ENCODE assay signal across 19 cellular contexts in the genomic region with DNA sequence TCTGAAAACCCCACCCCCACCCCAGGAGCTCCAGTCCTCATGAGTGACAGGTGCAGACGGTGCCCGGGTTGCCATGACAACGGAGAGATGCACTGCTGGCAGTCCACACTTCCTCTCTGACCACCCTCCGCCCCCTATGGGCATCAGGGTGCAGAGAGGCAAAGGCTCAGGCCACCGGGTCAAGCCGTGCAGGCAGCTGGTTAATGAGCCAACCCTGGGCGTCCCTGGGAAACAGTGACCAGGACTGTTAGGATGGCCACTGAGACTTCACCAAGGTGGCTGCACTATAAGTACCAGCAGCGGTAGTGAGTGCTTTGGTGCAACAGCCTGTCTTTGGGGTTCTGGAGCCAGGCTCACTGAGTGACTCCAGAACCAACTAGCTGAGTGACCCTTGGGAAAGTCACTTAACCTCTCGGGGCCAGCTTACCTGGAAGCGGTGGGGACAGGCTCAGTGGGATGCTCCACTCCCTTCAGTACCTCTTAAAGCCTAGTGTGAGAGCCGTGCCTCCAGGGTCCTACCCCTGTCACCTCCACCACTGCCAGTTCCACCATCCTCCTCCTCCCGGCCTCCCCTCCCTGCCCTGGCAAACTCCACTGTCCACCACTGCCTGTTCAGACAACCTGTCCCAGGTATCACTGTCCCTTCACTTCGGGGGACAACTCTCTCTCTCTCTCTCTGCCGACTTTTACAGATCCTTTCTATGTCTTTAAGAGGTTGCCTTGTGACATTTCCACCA.
A peak's percentile ranks its signal among the peaks of the same experiment; 100 is the strongest.
DNase-seq lines count a peak whose midpoint lies in the region; ATAC-seq, FAIRE-seq and TF ChIP-seq lines count a peak whose summit lies in the region.
"Had no signal": no experiment of that assay in that cellular context is flagged by ENCODE, and none has a peak within 500 bp of the region (broad histone marks: within the 10 kb centered on the region; RNA-seq: fewer than 3 reads in every experiment).

No MANE protein-coding gene starts in this region.

- H3K9ac ChIP-seq in kidney (ENCODE audit: low read length in 2 of 2): no peak overlapping the region

- H3K27ac Mint-ChIP-seq in immature natural killer cell: no peak overlapping the region
- H3K27ac Mint-ChIP-seq: activated CD4-positive, alpha-beta T cell treated with anti-CD3 and anti-CD28 coated beads, Interleukin-2, amount 10 ng/mL, durations not matched to agents 7 days and 5 days; naive thymus-derived CD8-positive, alpha-beta T cell had no signal

- CTCF ChIA-PET in Panc1 (lab: Charles Lee): no interaction called here

- H3K9me3 ChIP-seq in right atrium auricular region (no peaks in the 10 kb centered on the region), Panc1 (ENCODE audit: control insufficient read depth, insufficient read depth, low read depth, low read length) (no peaks in the 10 kb centered on the region), kidney (ENCODE audit: control insufficient read depth in 1 of 2, low read length in 2 of 2) (no peaks in the 10 kb centered on the region)
- H3K9me3 ChIP-seq: tibial nerve had no signal

- in situ Hi-C loops in Panc1 (cut with HindIII; ENCODE audit: low pct_unique_long_range_greater_than_20kb, low sequenced_read_pairs): no loop called here

- intact Hi-C loops in Right ventricle myocardium inferior (cut with DNase I): no loop called here
- intact Hi-C loops in Panc1 (cut with micrococcal nuclease; ENCODE audit: unreplicated experiment): no loop called here
- intact Hi-C loops in kidney (cut with DNase I): no loop called here

- no peak overlapping the region for H3K4me3 Mint-ChIP-seq in immature natural killer cell
- H3K4me3 Mint-ChIP-seq: activated CD4-positive, alpha-beta T cell treated with anti-CD3 and anti-CD28 coated beads, Interleukin-2, amount 10 ng/mL, durations not matched to agents 7 days and 5 days; naive thymus-derived CD8-positive, alpha-beta T cell had no signal

- no TSS peak for BruUV-seq in Panc1 (replicated peaks; lab: Mats Ljungman, UMichigan)

- no peaks in the 10 kb centered on the region for H3K27me3 ChIP-seq in right atrium auricular region
- peaks cover 9% of the 10 kb centered on the region; the same call in 1 of the 2 replicates for H3K27me3 ChIP-seq in Panc1 (ENCODE audit: control insufficient read depth, insufficient read depth, low read length)
- H3K27me3 ChIP-seq: cardiac muscle cell had no signal

- ATAC-seq in Right ventricle myocardium inferior (no peak), Panc1 (0 out of 2 replicates have a peak, but pooled peaks have one; percentile 19), HG02763 (IDR thresholded peaks at IDR 0.05; ENCODE audit: unreplicated experiment) (no peak)
- ATAC-seq: naive thymus-derived CD8-positive, alpha-beta T cell; right cardiac atrium had no signal

- DNase-seq in right atrium auricular region (ENCODE audit: low spot score): peak; percentile 30
- DNase-seq in Right ventricle myocardium inferior (ENCODE audit: missing footprints): no peak
- no peak for DNase-seq in Panc1 (ENCODE audit: low read depth, low spot score)
- peak; percentile 52 for DNase-seq in kidney
- no peak for DNase-seq in stimulated activated CD4-positive, alpha-beta T cell treated with anti-CD3 and anti-CD28 coated beads, Interleukin-1b, Interleukin-23, amount 100 ng/mL, for 48 hours
- DNase-seq in immature natural killer cell: no peak
- no peak for DNase-seq in SIG-M5 (lab: John Stamatoyannopoulos, UW)
- DNase-seq: activated CD4-positive, alpha-beta T cell treated with anti-CD3 and anti-CD28 coated beads, Interleukin-2, amount 10 ng/mL, durations not matched to agents 7 days and 5 days; foreskin melanocyte; naive thymus-derived CD8-positive, alpha-beta T cell; NCI-H1048; right cardiac atrium; SHP77; stimulated activated CD4-positive, alpha-beta T cell treated with anti-CD3 and anti-CD28 coated beads, Interleukin-4, amount 100 ng/mL, for 1 hour had no signal

- H3K9me3 Mint-ChIP-seq in immature natural killer cell: peaks cover 0 to 2% (median 0%) of the 10 kb centered on the region in 6 donors
- H3K9me3 Mint-ChIP-seq: activated CD4-positive, alpha-beta T cell treated with anti-CD3 and anti-CD28 coated beads, Interleukin-2, amount 10 ng/mL, durations not matched to agents 7 days and 5 days; naive thymus-derived CD8-positive, alpha-beta T cell had no signal

- no peak overlapping the region for H3K27ac ChIP-seq in right atrium auricular region
- no peak overlapping the region for H3K27ac ChIP-seq in Panc1 (ENCODE audit: low read length)
- no peak overlapping the region for H3K27ac ChIP-seq in kidney (ENCODE audit: low read depth in 2 of 2, low read length in 2 of 2)
- H3K27ac ChIP-seq: cardiac muscle cell, tibial nerve had no signal

- H3K36me3 Mint-ChIP-seq in immature natural killer cell: no peaks in the 10 kb centered on the region
- H3K36me3 Mint-ChIP-seq: naive thymus-derived CD8-positive, alpha-beta T cell had no signal

- POLR2A ChIA-PET in Panc1 (lab: Charles Lee): no interaction called here

- peaks cover 0 to 10% (median 7%) of the 10 kb centered on the region in 3 donors for H3K27me3 Mint-ChIP-seq in immature natural killer cell (ENCODE audit: low read depth in 3 of 3)

- no peaks in the 10 kb centered on the region for H3K4me1 Mint-ChIP-seq in immature natural killer cell
- H3K4me1 Mint-ChIP-seq: activated CD4-positive, alpha-beta T cell treated with anti-CD3 and anti-CD28 coated beads, Interleukin-2, amount 10 ng/mL, durations not matched to agents 7 days and 5 days had no signal

- no peaks in the 10 kb centered on the region for H3K36me3 ChIP-seq in right atrium auricular region
- H3K36me3 ChIP-seq in Panc1 (ENCODE audit: control insufficient read depth, insufficient read depth, low read length): no peaks in the 10 kb centered on the region
- H3K36me3 ChIP-seq in kidney (ENCODE audit: control insufficient read depth in 1 of 2, insufficient read depth in 2 of 2, low read length in 2 of 2): no peaks in the 10 kb centered on the region
- H3K36me3 ChIP-seq: cardiac muscle cell, tibial nerve had no signal

- H3K4me1 ChIP-seq in right atrium auricular region: no peaks in the 10 kb centered on the region
- no peaks in the 10 kb centered on the region for H3K4me1 ChIP-seq in Panc1 (ENCODE audit: control insufficient read depth, insufficient read depth, low read length)
- no peaks in the 10 kb centered on the region for H3K4me1 ChIP-seq in kidney (ENCODE audit: control insufficient read depth in 1 of 2, insufficient read depth in 1 of 2, low read depth in 1 of 2, low read length in 2 of 2)
- H3K4me1 ChIP-seq: tibial nerve had no signal

- no peak for TF ChIP-seq CTCF in right atrium auricular region (IDR thresholded peaks at IDR 0.05)
- TF ChIP-seq CTCF in Panc1 (IDR thresholded peaks at IDR 0.05): no peak
- no peak for TF ChIP-seq CTCF in kidney (IDR thresholded peaks at IDR 0.05; ENCODE audit: borderline replicate concordance, extremely low read depth, insufficient read depth)

- FAIRE-seq in kidney (lab: Jason Lieb, UNC): no peak
- FAIRE-seq: D721Med had no signal

- H3K4me3 ChIP-seq in right atrium auricular region (no peak overlapping the region), Panc1 (ENCODE audit: low read depth in 2 of 2, low read length in 2 of 2) (no peak overlapping the region), kidney (ENCODE audit: low read length in 2 of 2) (no peak overlapping the region)
- H3K4me3 ChIP-seq: cardiac muscle cell, lung, tibial nerve had no signal

Comparison
In these comparisons a context has a peak if more than half of its experiments do, and no peak if none do; other contexts are left out.
1. DNase-seq: peak in right atrium auricular region (single experiment) and kidney (single experiment); none in Right ventricle myocardium inferior (single experiment), Panc1 (single experiment), stimulated activated CD4-positive, alpha-beta T cell treated with anti-CD3 and anti-CD28 coated beads, Interleukin-1b, Interleukin-23, amount 100 ng/mL, for 48 hours (single experiment), immature natural killer cell (0 of 3) and SIG-M5 (single experiment).